23 cellular contexts compared by ENCODE assay signal in the genomic region with DNA sequence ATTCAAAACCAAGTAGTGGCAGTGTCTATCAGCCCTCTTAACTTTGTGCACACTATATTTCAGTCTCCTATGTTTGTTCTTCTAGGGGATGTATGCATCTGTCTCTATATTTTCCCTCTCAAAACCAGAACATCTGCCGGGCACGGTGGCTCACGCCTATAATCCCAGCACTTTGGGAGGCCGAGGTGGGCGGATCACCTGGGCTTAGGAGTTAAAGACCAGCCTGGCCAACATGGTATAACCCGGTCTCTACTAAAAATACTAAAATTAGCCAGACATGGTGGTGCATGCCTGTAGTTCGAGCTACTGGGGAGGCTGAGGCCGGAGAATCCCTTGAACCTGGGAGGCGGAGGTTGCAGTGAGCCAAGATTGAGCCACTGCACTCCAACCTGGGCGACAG. TPM values are rescaled to one million over a fixed set of nuclear protein-coding genes. Genes with fewer than 3 reads are reported as not detected.
DNase-seq lines count a peak whose midpoint lies in the region; ATAC-seq, FAIRE-seq and TF ChIP-seq lines count a peak whose summit lies in the region.
"Had no signal": no experiment of that assay in that cellular context is flagged by ENCODE, and none has a peak within 500 bp of the region (broad histone marks: within the 10 kb centered on the region; RNA-seq: fewer than 3 reads in every experiment).

No MANE protein-coding gene starts in this region.

- H3K4me2 ChIP-seq in K562 (ENCODE audit: insufficient read depth, low read length) = no peak overlapping the region
- H3K4me2 ChIP-seq: BLaER1 had no signal

- H4K20me1 ChIP-seq in K562 (replicated peaks; ENCODE audit: control insufficient read depth, insufficient read depth, low read length) = no peaks in the 10 kb centered on the region
- H4K20me1 ChIP-seq: BLaER1 had no signal

- intact Hi-C loops in K562 (cut with micrococcal nuclease) = no loop called here
- intact Hi-C loops in posterior vena cava (cut with DNase I) = no loop called here
- intact Hi-C loops in upper lobe of right lung (cut with DNase I) = no loop called here
- intact Hi-C loops in esophagus squamous epithelium (cut with DNase I) = no loop called here

- no peaks in the 10 kb centered on the region for H3K9me1 ChIP-seq in K562 (ENCODE audit: control insufficient read depth, insufficient read depth, low read length)

- no peak overlapping the region for H3K27ac ChIP-seq in K562 (ENCODE audit: extremely low read depth, low read depth, low read length)
- no peak overlapping the region for H3K27ac ChIP-seq in upper lobe of right lung
- no peak overlapping the region for H3K27ac ChIP-seq in esophagus squamous epithelium
- H3K27ac ChIP-seq: 22Rv1, BLaER1, C4-2B, GM23248 had no signal

- CTCF ChIA-PET in K562 (lab: Yijun Ruan, JAX; ENCODE audit: low intra/inter-chr PET ratio) = no interaction called here

- DNase-seq in NCI-H82 (lab: John Stamatoyannopoulos, UW) (peak; percentile 73), NCI-H82 treated with DMSO at 0.1 percent for 48 hours (lab: John Stamatoyannopoulos, UW; ENCODE audit: unreplicated experiment) (no peak), K562 (ENCODE audit: extremely low read depth in 1 of 4, low spot score in 3 of 4) (no peak), posterior vena cava (ENCODE audit: low spot score) (peak; percentile 51), upper lobe of right lung (peak; percentile 23), NCI-H510A treated with DMSO at 0.1 percent for 48 hours (lab: John Stamatoyannopoulos, UW) (no peak), SIG-M5 treated with dmso at 0.1 percent for 504 hours (lab: John Stamatoyannopoulos, UW; ENCODE audit: unreplicated experiment) (no peak), esophagus squamous epithelium (lab: John Stamatoyannopoulos, UW) (no peak)
- DNase-seq: Caco-2; CD4-positive, CD25-positive, alpha-beta regulatory T cell; CD8-positive, alpha-beta T cell; DMS153; DND-41; GM23248; H7; HCEC 1CT had no signal

- no peak for TF ChIP-seq CTCF in K562 (IDR thresholded peaks at IDR 0.05 in 2 of 3, conservative IDR thresholded peaks at IDR 0.05 in 1 of 3; ENCODE audit: insufficient read depth in 2 of 3, low read depth in 1 of 3, low read length in 3 of 3)
- no peak for TF ChIP-seq CTCF in upper lobe of right lung (IDR thresholded peaks at IDR 0.05)
- no peak for TF ChIP-seq CTCF in esophagus squamous epithelium (IDR thresholded peaks at IDR 0.05)

- no TSS peak for BruUV-seq in K562 (replicated peaks; lab: Mats Ljungman, UMichigan)

- TF ChIP-seq POLR2A in K562 (conservative IDR thresholded peaks at IDR 0.05) (no peak), esophagus squamous epithelium (IDR thresholded peaks at IDR 0.05) (no peak)

- no peak for TF ChIP-seq EP300 in K562 (IDR thresholded peaks at IDR 0.05; ENCODE audit: low read length)

- no peak for TF ChIP-seq RAD21 in K562 (CRISPR knock-in tag; conservative IDR thresholded peaks at IDR 0.05 in 1 of 2, IDR thresholded peaks at IDR 0.05 in 1 of 2)

- H3K27me3 ChIP-seq in K562 (ENCODE audit: control insufficient read depth in 2 of 2, insufficient read depth in 2 of 2, low read length in 2 of 2) = peaks cover 0 to 5% of the 10 kb centered on the region in 2 experiments; a peak in 2 of 5 replicates
- no peaks in the 10 kb centered on the region for H3K27me3 ChIP-seq in upper lobe of right lung
- H3K27me3 ChIP-seq in esophagus squamous epithelium = no peaks in the 10 kb centered on the region
- H3K27me3 ChIP-seq: BLaER1 had no signal

- H3K4me1 ChIP-seq in K562 (replicated peaks in 1 of 2; ENCODE audit: control insufficient read depth in 2 of 2, insufficient read depth in 2 of 2, low read length in 2 of 2) (no peaks in the 10 kb centered on the region; a peak in 1 of 5 replicates), upper lobe of right lung (no peaks in the 10 kb centered on the region), esophagus squamous epithelium (no peaks in the 10 kb centered on the region)
- H3K4me1 ChIP-seq: BLaER1, Caco-2 had no signal

- no peak for ATAC-seq in K562
- ATAC-seq in upper lobe of right lung = no peak
- ATAC-seq: CD8-positive, alpha-beta T cell had no signal

- POLR2A ChIA-PET in K562 (lab: Yijun Ruan, JAX) = no interaction called here

- no peak overlapping the region for H3K9ac ChIP-seq in K562 (ENCODE audit: insufficient read depth in 1 of 2, low read depth in 2 of 2, low read length in 2 of 2)
- H3K9ac ChIP-seq: BLaER1, GM23248 had no signal

- no peaks in the 10 kb centered on the region for H3K79me2 ChIP-seq in K562 (ENCODE audit: control insufficient read depth, insufficient read depth, low read length)

- FAIRE-seq in K562 (lab: Jason Lieb, UNC) = no peak
- FAIRE-seq: A204.1, G401.6, GM12892, H1 had no signal

- 29% methylated on average over 10 of the region's 10 CpGs for WGBS in K562 (ENCODE audit: insufficient coverage, low coverage, missing lambda C conversion rate)
- 78 to 82% methylated on average over 6 to 7 of the region's 10 CpGs for WGBS in esophagus squamous epithelium, 2 donors

- H3K4me3 ChIP-seq in K562 = no peak overlapping the region
- no peak overlapping the region for H3K4me3 ChIP-seq in upper lobe of right lung
- no peak overlapping the region for H3K4me3 ChIP-seq in esophagus squamous epithelium
- H3K4me3 ChIP-seq: BLaER1, GM23248 had no signal

- no peaks in the 10 kb centered on the region for H3K9me3 ChIP-seq in K562 (replicated peaks; ENCODE audit: control insufficient read depth, insufficient read depth, low read depth, low read length)
- H3K9me3 ChIP-seq in upper lobe of right lung = no peaks in the 10 kb centered on the region
- no peaks in the 10 kb centered on the region for H3K9me3 ChIP-seq in esophagus squamous epithelium
- H3K9me3 ChIP-seq: BLaER1, Caco-2 had no signal

- H3K36me3 ChIP-seq in K562 (ENCODE audit: control insufficient read depth, insufficient read depth, low read length) = no peaks in the 10 kb centered on the region
- no peaks in the 10 kb centered on the region for H3K36me3 ChIP-seq in upper lobe of right lung
- H3K36me3 ChIP-seq in esophagus squamous epithelium = no peaks in the 10 kb centered on the region
- H3K36me3 ChIP-seq: BLaER1 had no signal

- in situ Hi-C loops in K562 (cut with MboI) = no loop called here

- peak overlapping the region; percentile 4; the same call in 1 of the 2 replicates for H2AFZ ChIP-seq in K562 (ENCODE audit: low read depth, low read length)
- H2AFZ ChIP-seq: GM23248 had no signal

TF ChIP-seq in K562, 482 proteins besides CTCF, POLR2A, EP300 and RAD21 (continues in another document):
- TF ChIP-seq, protein P1, sequence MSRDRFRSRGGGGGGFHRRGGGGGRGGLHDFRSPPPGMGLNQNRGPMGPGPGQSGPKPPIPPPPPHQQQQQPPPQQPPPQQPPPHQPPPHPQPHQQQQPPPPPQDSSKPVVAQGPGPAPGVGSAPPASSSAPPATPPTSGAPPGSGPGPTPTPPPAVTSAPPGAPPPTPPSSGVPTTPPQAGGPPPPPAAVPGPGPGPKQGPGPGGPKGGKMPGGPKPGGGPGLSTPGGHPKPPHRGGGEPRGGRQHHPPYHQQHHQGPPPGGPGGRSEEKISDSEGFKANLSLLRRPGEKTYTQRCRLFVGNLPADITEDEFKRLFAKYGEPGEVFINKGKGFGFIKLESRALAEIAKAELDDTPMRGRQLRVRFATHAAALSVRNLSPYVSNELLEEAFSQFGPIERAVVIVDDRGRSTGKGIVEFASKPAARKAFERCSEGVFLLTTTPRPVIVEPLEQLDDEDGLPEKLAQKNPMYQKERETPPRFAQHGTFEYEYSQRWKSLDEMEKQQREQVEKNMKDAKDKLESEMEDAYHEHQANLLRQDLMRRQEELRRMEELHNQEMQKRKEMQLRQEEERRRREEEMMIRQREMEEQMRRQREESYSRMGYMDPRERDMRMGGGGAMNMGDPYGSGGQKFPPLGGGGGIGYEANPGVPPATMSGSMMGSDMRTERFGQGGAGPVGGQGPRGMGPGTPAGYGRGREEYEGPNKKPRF (IDR thresholded peaks at IDR 0.05; ENCODE audit: low read depth, low read length) = no peak
- TF ChIP-seq ZNF507 (tag; conservative IDR thresholded peaks at IDR 0.05) = no peak
- TF ChIP-seq NFIC (IDR thresholded peaks at IDR 0.05) = no peak
- TF ChIP-seq SIRT6 (IDR thresholded peaks at IDR 0.05; ENCODE audit: low read depth, low read length) = no peak
- TF ChIP-seq, protein P2, sequence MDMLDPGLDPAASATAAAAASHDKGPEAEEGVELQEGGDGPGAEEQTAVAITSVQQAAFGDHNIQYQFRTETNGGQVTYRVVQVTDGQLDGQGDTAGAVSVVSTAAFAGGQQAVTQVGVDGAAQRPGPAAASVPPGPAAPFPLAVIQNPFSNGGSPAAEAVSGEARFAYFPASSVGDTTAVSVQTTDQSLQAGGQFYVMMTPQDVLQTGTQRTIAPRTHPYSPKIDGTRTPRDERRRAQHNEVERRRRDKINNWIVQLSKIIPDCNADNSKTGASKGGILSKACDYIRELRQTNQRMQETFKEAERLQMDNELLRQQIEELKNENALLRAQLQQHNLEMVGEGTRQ (CRISPR knock-in tag; IDR thresholded peaks at IDR 0.05) = no peak
- TF ChIP-seq KLF10 (CRISPR knock-in tag; IDR thresholded peaks at IDR 0.05) = no peak
- TF ChIP-seq ZZZ3 (IDR thresholded peaks at IDR 0.05) = no peak
- TF ChIP-seq BRF1 (IDR thresholded peaks at IDR 0.05; ENCODE audit: borderline replicate concordance, extremely low read depth, insufficient read length) = no peak
- no peak for TF ChIP-seq TSC22D4 (tag; IDR thresholded peaks at IDR 0.05)
- TF ChIP-seq ZFX (CRISPR knock-in tag; IDR thresholded peaks at IDR 0.05) = no peak

RNA-seq across cellular contexts. Expression of a gene that starts 9.9 kb away (rescaled TPM):
- 9.3 and 20.6 TPM in 2 replicates for total RNA-seq in K562 (2011; cell fraction: chromatin; rRNA removed; ENCODE audit: low replicate concordance)
- 11.8 and 13.2 TPM in 2 replicates for total RNA-seq in K562 (2011; cell fraction: nucleolus; rRNA removed)
- total RNA-seq in K562 (2011; cell fraction: nucleoplasm; rRNA removed) = 12.0 and 16.1 TPM in 2 replicates
- 2.5 and 4.7 TPM in 2 replicates for total RNA-seq in K562 (2014; rRNA removed)
- total RNA-seq in K562 (2014; rRNA removed; fragmentation: Illumina TruSeq; extraction: Trizol) = 1.3 and 1.7 TPM in 2 replicates
- 1.5 and 1.7 TPM in 2 replicates for total RNA-seq in K562 (2015; rRNA removed; fragmentation: Illumina TruSeq; extraction: Trizol)
- 11.5 and 12.4 TPM in 2 replicates for total RNA-seq in K562 (2021)
- 4.6 and 5.0 TPM in 2 replicates for polyA plus RNA-seq in K562 (2011; rRNA removed)
- polyA plus RNA-seq in K562 (2011; cell fraction: cytosol; rRNA removed) = 6.3 and 10.6 TPM in 2 replicates
- 9.6 and 16.4 TPM in 2 replicates for polyA plus RNA-seq in K562 (2011; cell fraction: nucleus; rRNA removed)
- 6.7 and 10.0 TPM in 2 replicates for polyA plus RNA-seq in K562 (2012)
- 5.4 and 6.9 TPM in 2 replicates for polyA plus RNA-seq in K562 (2014; fragmentation: Illumina TruSeq; extraction: Trizol)
- 1 to 10 TPM; 1.7 to 2.2 TPM for polyA plus RNA-seq in K562 (2014; fragmentation: Nextera tagmentation; extraction: Ambion mirVana)
- 4.6 and 7.6 TPM in 2 replicates for polyA plus RNA-seq in K562 (2014; rRNA removed)
- 2.9 and 4.5 TPM in 2 replicates for polyA minus RNA-seq in K562 (2011; rRNA and poly(A)+ RNA removed)
- 4.6 and 5.2 TPM in 2 replicates for polyA minus RNA-seq in K562 (2011; cell fraction: cytosol; rRNA and poly(A)+ RNA removed)
- 3.2 and 3.7 TPM in 2 replicates for polyA minus RNA-seq in K562 (2011; cell fraction: nucleus; rRNA and poly(A)+ RNA removed)
- total RNA-seq in posterior vena cava = 1 to 10 TPM; 6.3 to 6.9 TPM
- 1.9 TPM for total RNA-seq in upper lobe of right lung
- 1 to 10 TPM in 2 of 4 donors, under 1 TPM in 2; 0.19 to 1.5 (median 0.89) TPM for total RNA-seq in esophagus squamous epithelium

Comparison
In these comparisons a context has a peak if more than half of its experiments do, and no peak if none do; other contexts are left out.
1. DNase-seq: peak in NCI-H82 (single experiment), posterior vena cava (single experiment) and upper lobe of right lung (single experiment); none in NCI-H82 treated with DMSO at 0.1 percent for 48 hours (single experiment), K562 (0 of 4), NCI-H510A treated with DMSO at 0.1 percent for 48 hours (single experiment), SIG-M5 treated with dmso at 0.1 percent for 504 hours (single experiment) and esophagus squamous epithelium (single experiment).